Comparison of ENCODE assay signal across 8 cellular contexts in genomic region chrX:130060122-130061069, GRCh38. TPM values are rescaled to one million over a fixed set of nuclear protein-coding genes. Genes with fewer than 3 reads are reported as not detected.
DNase-seq lines count a peak whose midpoint lies in the region; ATAC-seq lines count a peak whose summit lies in the region.

No MANE protein-coding gene starts in this region.

- H3K27ac Mint-ChIP-seq in activated CD4-positive, alpha-beta memory T cell treated with anti-CD3 and anti-CD28 coated beads, Interleukin-2, amount 10 ng/mL, durations not matched to agents 7 days and 5 days: peak overlapping the region; percentile 68

- H3K9me3 Mint-ChIP-seq in activated CD4-positive, alpha-beta memory T cell treated with anti-CD3 and anti-CD28 coated beads, Interleukin-2, amount 10 ng/mL, durations not matched to agents 7 days and 5 days: no peaks in the 10 kb centered on the region

- CTCF ChIA-PET in activated CD4-positive, alpha-beta memory T cell treated with anti-CD3 and anti-CD28 coated beads, Interleukin-2, amount 10 ng/mL, durations not matched to agents 7 days and 5 days (lab: Charles Lee): interaction anchor here (0.6 to 2.4 kb wide), 61 partner anchors 9 to 468 kb away, joined by 3 to 51 read pairs (median 4); partner anchors contain the start of genes RBMX2 and UTP14A

- H3K36me3 Mint-ChIP-seq in activated CD4-positive, alpha-beta memory T cell treated with anti-CD3 and anti-CD28 coated beads, Interleukin-2, amount 10 ng/mL, durations not matched to agents 7 days and 5 days (ENCODE audit: low read depth): peaks cover 9% of the 10 kb centered on the region

- H3K4me1 Mint-ChIP-seq in activated CD4-positive, alpha-beta memory T cell treated with anti-CD3 and anti-CD28 coated beads, Interleukin-2, amount 10 ng/mL, durations not matched to agents 7 days and 5 days: peaks cover 6% of the 10 kb centered on the region

- H3K4me3 Mint-ChIP-seq in activated CD4-positive, alpha-beta memory T cell treated with anti-CD3 and anti-CD28 coated beads, Interleukin-2, amount 10 ng/mL, durations not matched to agents 7 days and 5 days: peak overlapping the region; percentile 73

- peak; percentile 2 to 85 (median 60) for DNase-seq in C1 segment of cervical spinal cord (lab: John Stamatoyannopoulos, UW)
- DNase-seq in NCI-H526 treated with DMSO at 0.1 percent for 48 hours (lab: John Stamatoyannopoulos, UW): peak; percentile 49
- peak; percentile 84 for DNase-seq in activated CD4-positive, alpha-beta memory T cell treated with anti-CD3 and anti-CD28 coated beads, Interleukin-2, amount 10 ng/mL, durations not matched to agents 7 days and 5 days
- peak; percentile 72 for DNase-seq in effector CD8-positive, alpha-beta T cell (lab: John Stamatoyannopoulos, UW)
- DNase-seq in medulla oblongata (ENCODE audit: extremely low spot score): peak; percentile 78
- peak; percentile 65 to 76 (median 68) for DNase-seq in stimulated activated CD4-positive, alpha-beta T cell treated with anti-CD3 and anti-CD28 coated beads, TNF-alpha, amount 100 ng/mL, for 4 hours (ENCODE audit: low read depth in 3 of 3)

- peak; percentile 87 for ATAC-seq in GM19324 (IDR thresholded peaks at IDR 0.05; ENCODE audit: low FRiP score, unreplicated experiment)
- ATAC-seq in HG03439 (IDR thresholded peaks at IDR 0.05; ENCODE audit: unreplicated experiment): peak; percentile 92

- POLR2A ChIA-PET in activated CD4-positive, alpha-beta memory T cell treated with anti-CD3 and anti-CD28 coated beads, Interleukin-2, amount 10 ng/mL, durations not matched to agents 7 days and 5 days (lab: Charles Lee): interaction anchor here (0.8 to 1.4 kb wide), 8 partner anchors 9 to 135 kb away, joined by 3 to 13 read pairs (median 4); no protein-coding TSS in a partner anchor

- no peaks in the 10 kb centered on the region for H3K27me3 Mint-ChIP-seq in activated CD4-positive, alpha-beta memory T cell treated with anti-CD3 and anti-CD28 coated beads, Interleukin-2, amount 10 ng/mL, durations not matched to agents 7 days and 5 days

RNA-seq across cellular contexts. Expression of gene ELF4, which starts 49.9 kb away (rescaled TPM):
- total RNA-seq in activated CD4-positive, alpha-beta memory T cell treated with anti-CD3 and anti-CD28 coated beads, Interleukin-2, amount 10 ng/mL, durations not matched to agents 7 days and 5 days: 10 to 100 TPM; 48.0 to 48.7 TPM

Comparison
In these comparisons a context has a peak if more than half of its experiments do, and no peak if none do; other contexts are left out.
1. Peak in every context shown above with its lines: DNase-seq and ATAC-seq.